Comparison of ENCODE assay signal across 18 cellular contexts in genomic region chr2:232871835-232872736, GRCh38. TPM values are rescaled to one million over a fixed set of nuclear protein-coding genes. Genes with fewer than 3 reads are reported as not detected.
A peak's percentile ranks its signal among the peaks of the same experiment; 100 is the strongest.
DNase-seq lines count a peak whose midpoint lies in the region.
"Had no signal": no experiment of that assay in that cellular context is flagged by ENCODE, and none has a peak within 500 bp of the region (broad histone marks: within the 10 kb centered on the region; RNA-seq: fewer than 3 reads in every experiment).

No MANE protein-coding gene starts in this region.

- peak overlapping the region; percentile 99 for H3K27ac ChIP-seq in temporal lobe (ENCODE audit: low read depth, low read length)

- DNase-seq in activated CD8-positive, alpha-beta memory T cell treated with anti-CD3 and anti-CD28 coated beads, Interleukin-2, amount 50 U/mL, for 48 hours: peak; percentile 40
- DNase-seq in activated CD8-positive, alpha-beta memory T cell treated with anti-CD3 and anti-CD28 coated beads for 24 hours: no peak
- DNase-seq in anterior cingulate cortex (lab: John Stamatoyannopoulos, UW) (peak in 55 of 58 donors; percentile 45 to 97 (median 89)), medulla oblongata (ENCODE audit: extremely low spot score) (peak; percentile 96), DMS79 treated with DMSO at 0.1 percent for 48 hours (lab: John Stamatoyannopoulos, UW) (no peak), cerebellum (ENCODE audit: low spot score) (no peak)
- DNase-seq in stimulated activated CD4-positive, alpha-beta T cell treated with anti-CD3 and anti-CD28 coated beads, Interleukin-4, amount 100 ng/mL, for 24 hours: no peak
- DNase-seq: ACHN; activated CD8-positive, alpha-beta T cell treated with anti-CD3 and anti-CD28 coated beads, Interleukin-2, amount 10 ng/mL, durations not matched to agents 7 days and 5 days; amniotic stem cell; CD8-positive, alpha-beta T cell; erythroblast; NCI-H1048; NCI-H2081 treated with DMSO at 0.1 percent for 48 hours; NCI-H526; PC-3; SW 1271 had no signal

RNA-seq across cellular contexts. Expression of gene SNORC, which starts 2.0 kb away (rescaled TPM):
- total RNA-seq in temporal lobe (0.74 TPM), cerebellum (4.2 TPM)

Comparison
In these comparisons a context has a peak if more than half of its experiments do, and no peak if none do; other contexts are left out.
1. DNase-seq: peak in activated CD8-positive, alpha-beta memory T cell treated with anti-CD3 and anti-CD28 coated beads, Interleukin-2, amount 50 U/mL, for 48 hours (single experiment), anterior cingulate cortex (55 of 58) and medulla oblongata (single experiment); none in activated CD8-positive, alpha-beta memory T cell treated with anti-CD3 and anti-CD28 coated beads for 24 hours (single experiment), DMS79 treated with DMSO at 0.1 percent for 48 hours (single experiment), stimulated activated CD4-positive, alpha-beta T cell treated with anti-CD3 and anti-CD28 coated beads, Interleukin-4, amount 100 ng/mL, for 24 hours (single experiment) and cerebellum (single experiment).